Comparison of ENCODE assay signal across 12 cellular contexts in the genomic region with DNA sequence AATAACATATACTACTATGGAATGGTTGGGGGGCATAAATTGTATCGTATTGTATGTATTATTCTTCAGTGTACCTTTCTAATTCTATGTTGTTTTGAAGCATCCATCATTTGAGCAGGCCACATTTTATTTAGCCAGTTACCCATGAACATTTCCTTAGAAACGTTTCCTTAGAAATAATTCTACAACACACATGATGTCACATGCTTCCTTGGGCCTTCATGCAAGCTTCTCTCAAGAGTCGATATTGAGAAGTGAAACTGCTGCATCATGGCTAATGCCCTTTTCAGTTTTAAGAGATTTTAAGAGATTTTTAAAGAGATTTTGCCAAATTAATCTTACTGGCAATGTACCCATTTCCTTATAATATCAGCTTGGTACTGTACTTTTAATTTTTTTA.
DNase-seq lines count a peak whose midpoint lies in the region; ATAC-seq, FAIRE-seq and TF ChIP-seq lines count a peak whose summit lies in the region.
"Had no signal": no experiment of that assay in that cellular context is flagged by ENCODE, and none has a peak within 500 bp of the region (broad histone marks: within the 10 kb centered on the region; RNA-seq: fewer than 3 reads in every experiment).

No MANE protein-coding gene starts in this region.

- H3K27ac Mint-ChIP-seq in dendritic cell treated with granulocyte-macrophage colony-stimulating factor and Interleukin-4, amounts not matched to agents 40 ng/mL and 50 ng/mL, for 4 days, result peak overlapping the region; percentile 72

- no peak overlapping the region for H3K4me3 Mint-ChIP-seq in dendritic cell treated with granulocyte-macrophage colony-stimulating factor and Interleukin-4, amounts not matched to agents 40 ng/mL and 50 ng/mL, for 4 days

- peaks cover 1% of the 10 kb centered on the region for H3K27me3 Mint-ChIP-seq in dendritic cell treated with granulocyte-macrophage colony-stimulating factor and Interleukin-4, amounts not matched to agents 40 ng/mL and 50 ng/mL, for 4 days

- ATAC-seq in GM21526 (IDR thresholded peaks at IDR 0.05; ENCODE audit: low FRiP score, unreplicated experiment) (peak; percentile 47), HG03439 (IDR thresholded peaks at IDR 0.05; ENCODE audit: unreplicated experiment) (peak; percentile 35)

- intact Hi-C loops in dendritic cell treated with granulocyte-macrophage colony-stimulating factor and Interleukin-4, amounts not matched to agents 40 ng/mL and 50 ng/mL, for 4 days (cut with micrococcal nuclease), result loop anchor here (1.0 kb wide), 2 partner anchors 20 to 30 kb away; no protein-coding TSS in a partner anchor

- FAIRE-seq in D721Med (lab: Jason Lieb, UNC), result no peak

- H3K9me3 Mint-ChIP-seq in dendritic cell treated with granulocyte-macrophage colony-stimulating factor and Interleukin-4, amounts not matched to agents 40 ng/mL and 50 ng/mL, for 4 days, result peaks cover 6% of the 10 kb centered on the region

- no peak for TF ChIP-seq CTCF in GM10266 (IDR thresholded peaks at IDR 0.05; ENCODE audit: control insufficient read depth, insufficient read depth, low read depth, missing control alignments)
- TF ChIP-seq CTCF in D721Med (IDR thresholded peaks at IDR 0.05; ENCODE audit: insufficient read depth, missing control alignments), result no peak

- DNase-seq in GM10266 (ENCODE audit: extremely low spot score), result peak; percentile 58
- DNase-seq in NCI-H2196 treated with DMSO at 0.1 percent for 48 hours (lab: John Stamatoyannopoulos, UW; ENCODE audit: unreplicated experiment), result no peak
- no peak for DNase-seq in middle frontal gyrus (ENCODE audit: extremely low spot score, low spot score)
- no peak for DNase-seq in D721Med (ENCODE audit: insufficient read length, low spot score)
- DNase-seq in LoVo (ENCODE audit: low spot score), result no peak
- DNase-seq: aorta, hypothalamus, KBM-7, NCI-H446 treated with DMSO at 0.1 percent for 48 hours had no signal

- peaks cover 32% of the 10 kb centered on the region for H3K4me1 Mint-ChIP-seq in dendritic cell treated with granulocyte-macrophage colony-stimulating factor and Interleukin-4, amounts not matched to agents 40 ng/mL and 50 ng/mL, for 4 days (ENCODE audit: low read depth)

- no peaks in the 10 kb centered on the region for H3K36me3 Mint-ChIP-seq in dendritic cell treated with granulocyte-macrophage colony-stimulating factor and Interleukin-4, amounts not matched to agents 40 ng/mL and 50 ng/mL, for 4 days (ENCODE audit: low read depth)
